ENCODE assay signal across 10 cellular contexts in the genomic region with DNA sequence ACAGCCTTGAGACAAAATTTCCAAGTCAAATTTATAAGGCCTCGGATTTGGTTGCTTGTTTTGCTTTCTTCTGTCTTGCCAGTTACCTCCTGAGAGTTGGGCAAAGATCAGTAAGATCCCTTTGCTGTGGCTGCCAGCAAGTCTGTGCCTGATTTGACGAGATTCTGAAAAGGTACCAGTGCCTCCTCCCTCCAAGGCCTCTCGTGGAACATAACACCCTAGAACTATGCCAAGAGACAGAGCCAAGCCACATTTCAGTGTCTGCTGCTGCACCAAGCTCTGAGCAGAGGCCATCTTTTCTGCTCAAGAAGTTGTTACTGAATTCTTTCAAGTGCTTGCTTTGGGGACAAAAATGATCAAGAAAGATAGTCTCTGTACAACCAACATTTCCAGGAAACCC.
DNase-seq lines count a peak whose midpoint lies in the region; ATAC-seq, FAIRE-seq and TF ChIP-seq lines count a peak whose summit lies in the region.
"Had no signal": no experiment of that assay in that cellular context is flagged by ENCODE, and none has a peak within 500 bp of the region (broad histone marks: within the 10 kb centered on the region; RNA-seq: fewer than 3 reads in every experiment).

No MANE protein-coding gene starts in this region.

- H3K4me3 Mint-ChIP-seq in CD4-positive, alpha-beta T cell = peak overlapping the region; percentile 47
- no peak overlapping the region for H3K4me3 Mint-ChIP-seq in mesothelial cell of epicardium

- H3K18ac ChIP-seq in trophoblast cell (ENCODE audit: low read length) = no peak overlapping the region

- H2BK12ac ChIP-seq in trophoblast cell (ENCODE audit: low read length) = no peak overlapping the region

- peak; percentile 73 for ATAC-seq in CD4-positive, alpha-beta T cell (ENCODE audit: poor library complexity)
- peak; percentile 75 for ATAC-seq in gastroesophageal sphincter
- no peak for ATAC-seq in HG02642 (IDR thresholded peaks at IDR 0.05; ENCODE audit: poor library complexity, unreplicated experiment)

- H3K36me3 Mint-ChIP-seq in CD4-positive, alpha-beta T cell (ENCODE audit: low read depth) = peaks cover 3% of the 10 kb centered on the region
- peaks cover 3% of the 10 kb centered on the region for H3K36me3 Mint-ChIP-seq in mesothelial cell of epicardium

- no peak for TF ChIP-seq POLR2A in gastroesophageal sphincter (IDR thresholded peaks at IDR 0.05)

- H4K20me1 ChIP-seq in OCI-LY3 (ENCODE audit: insufficient read depth, low read length) = no peaks in the 10 kb centered on the region

- no peak overlapping the region for H3K27ac ChIP-seq in CD4-positive, alpha-beta T cell (ENCODE audit: low read depth, low read length)
- H3K27ac ChIP-seq in OCI-LY3 (ENCODE audit: low read length) (0 out of 2 replicates have a peak overlapping the region, but pooled peaks have one; percentile 19), gastroesophageal sphincter (peak overlapping the region; percentile 70 to 78 (median 74)), trophoblast cell (ENCODE audit: low read depth, low read length) (no peak overlapping the region)
- H3K27ac ChIP-seq: body of pancreas had no signal

- no peak overlapping the region for H4K8ac ChIP-seq in trophoblast cell (ENCODE audit: low read depth, low read length)

- H3K27ac Mint-ChIP-seq in CD4-positive, alpha-beta T cell = no peak overlapping the region
- no peak overlapping the region for H3K27ac Mint-ChIP-seq in mesothelial cell of epicardium
- H3K27ac Mint-ChIP-seq: CD4-positive, alpha-beta memory T cell had no signal

- H2BK5ac ChIP-seq in trophoblast cell (ENCODE audit: low read depth, low read length, poor library complexity) = no peak overlapping the region

- peak in 1 of 10 experiments; percentile 31 for DNase-seq in CD4-positive, alpha-beta T cell
- DNase-seq in trophoblast cell (no peak), mesothelial cell of epicardium (ENCODE audit: low spot score in 2 of 2, unreplicated experiment in 2 of 2) (no peak), RCC 7860 (ENCODE audit: low spot score) (no peak), KG1 (lab: John Stamatoyannopoulos, UW) (no peak)

- peaks cover 19% of the 10 kb centered on the region for H3K4me1 Mint-ChIP-seq in CD4-positive, alpha-beta T cell (ENCODE audit: low read depth)
- peaks cover 11% of the 10 kb centered on the region for H3K4me1 Mint-ChIP-seq in mesothelial cell of epicardium

- no peaks in the 10 kb centered on the region for H3K9me3 ChIP-seq in CD4-positive, alpha-beta T cell (ENCODE audit: control insufficient read depth, low read length)
- no peaks in the 10 kb centered on the region for H3K9me3 ChIP-seq in OCI-LY3 (ENCODE audit: insufficient read depth, low read length)
- H3K9me3 ChIP-seq in gastroesophageal sphincter = no peaks in the 10 kb centered on the region
- H3K9me3 ChIP-seq in trophoblast cell (ENCODE audit: insufficient read depth, low read depth, low read length) = no peaks in the 10 kb centered on the region
- H3K9me3 ChIP-seq: body of pancreas had no signal

- no peak overlapping the region for H3K14ac ChIP-seq in trophoblast cell (ENCODE audit: low read length)

- H3K4me3 ChIP-seq in OCI-LY3 (ENCODE audit: low read length) = peak overlapping the region; percentile 66
- peak overlapping the region; percentile 20 to 27 for H3K4me3 ChIP-seq in gastroesophageal sphincter
- no peak overlapping the region for H3K4me3 ChIP-seq in trophoblast cell (ENCODE audit: low read depth, low read length)
- H3K4me3 ChIP-seq: body of pancreas had no signal

- H3K4me2 ChIP-seq in OCI-LY3 (ENCODE audit: low read length) (peak overlapping the region; percentile 92), trophoblast cell (ENCODE audit: low read length) (no peak overlapping the region)

- no peaks in the 10 kb centered on the region for H3K27me3 ChIP-seq in CD4-positive, alpha-beta T cell (ENCODE audit: control insufficient read depth, insufficient read depth, low read length)
- no peaks in the 10 kb centered on the region for H3K27me3 ChIP-seq in OCI-LY3 (ENCODE audit: low read depth, low read length)
- no peaks in the 10 kb centered on the region for H3K27me3 ChIP-seq in gastroesophageal sphincter
- no peaks in the 10 kb centered on the region for H3K27me3 ChIP-seq in trophoblast cell (ENCODE audit: insufficient read depth, low read length)
- H3K27me3 ChIP-seq: body of pancreas had no signal

- H3K23ac ChIP-seq in trophoblast cell (ENCODE audit: low read length) = no peak overlapping the region

- H2BK120ac ChIP-seq in trophoblast cell (ENCODE audit: insufficient read depth, low read length, poor library complexity) = no peak overlapping the region

- H3K36me3 ChIP-seq in OCI-LY3 (replicated peaks; ENCODE audit: low read depth, low read length) (peaks cover 3% of the 10 kb centered on the region), gastroesophageal sphincter (no peaks in the 10 kb centered on the region), trophoblast cell (ENCODE audit: control insufficient read depth in 1 of 2, insufficient read depth in 2 of 2, low read length in 2 of 2) (no peaks in the 10 kb centered on the region)

- WGBS in gastroesophageal sphincter (ENCODE audit: low coverage in 1 of 2), 2 donors = 17 to 19% methylated on average over 3 of the region's 3 CpGs
- WGBS in trophoblast cell (ENCODE audit: extremely low coverage, insufficient coverage, insufficient read length) = no CpG with 5 or more reads among the region's 3 CpGs

- intact Hi-C loops in CD4-positive, alpha-beta T cell (cut with DNase I, micrococcal nuclease) = loop anchor here (1.0 to 10.0 kb wide), 5 partner anchors 235 to 527 kb away; no protein-coding TSS in a partner anchor

- H3K4me1 ChIP-seq in OCI-LY3 (ENCODE audit: low read length) (peaks cover 47% of the 10 kb centered on the region), gastroesophageal sphincter (peaks cover 5 to 24% (median 9%) of the 10 kb centered on the region in 3 donors), trophoblast cell (ENCODE audit: control insufficient read depth in 1 of 2, insufficient read depth in 2 of 2, low read length in 2 of 2) (peaks cover 0 to 2% of the 10 kb centered on the region in 2 experiments)

- H2AK5ac ChIP-seq in trophoblast cell (ENCODE audit: low read length) = no peak overlapping the region

- H4K91ac ChIP-seq in trophoblast cell (ENCODE audit: low read depth, low read length) = peak overlapping the region; percentile 12

- H4K12ac ChIP-seq in trophoblast cell (ENCODE audit: low read depth, low read length) = no peak overlapping the region

- H3K79me2 ChIP-seq in OCI-LY3 (ENCODE audit: low read length) (no peaks in the 10 kb centered on the region), trophoblast cell (ENCODE audit: control insufficient read depth, insufficient read depth, low read length, poor library complexity) (no peaks in the 10 kb centered on the region)

- TF ChIP-seq EP300 in gastroesophageal sphincter (IDR thresholded peaks at IDR 0.05) = no peak

- no peak for FAIRE-seq in RCC 7860 (lab: Jason Lieb, UNC)

- CTCF ChIA-PET in CD4-positive, alpha-beta T cell (lab: Charles Lee) = no interaction called here

- no peaks in the 10 kb centered on the region for H3K27me3 Mint-ChIP-seq in CD4-positive, alpha-beta T cell
- no peaks in the 10 kb centered on the region for H3K27me3 Mint-ChIP-seq in mesothelial cell of epicardium (ENCODE audit: low read depth)
- H3K27me3 Mint-ChIP-seq: CD4-positive, alpha-beta memory T cell had no signal

- H3K4ac ChIP-seq in trophoblast cell (ENCODE audit: low read depth, low read length) = no peak overlapping the region

- no peaks in the 10 kb centered on the region for H3K9me3 Mint-ChIP-seq in CD4-positive, alpha-beta T cell
- peaks cover 3% of the 10 kb centered on the region for H3K9me3 Mint-ChIP-seq in mesothelial cell of epicardium

- H3K9ac ChIP-seq in OCI-LY3 (ENCODE audit: low read length) (peak overlapping the region; percentile 57), trophoblast cell (ENCODE audit: low read length) (no peak overlapping the region)

- peak overlapping the region; percentile 67 for H2AFZ ChIP-seq in OCI-LY3 (ENCODE audit: low read depth, low read length)
- H2AFZ ChIP-seq in trophoblast cell (ENCODE audit: insufficient read depth, low read length, poor library complexity) = no peak overlapping the region

- TF ChIP-seq CTCF in CD4-positive, alpha-beta T cell (IDR thresholded peaks at IDR 0.05) = no peak
- TF ChIP-seq CTCF in OCI-LY3 (IDR thresholded peaks at IDR 0.05; ENCODE audit: low read depth, low read length) = no peak
- no peak for TF ChIP-seq CTCF in gastroesophageal sphincter (IDR thresholded peaks at IDR 0.05)
- TF ChIP-seq CTCF in mesothelial cell of epicardium (IDR thresholded peaks at IDR 0.05; ENCODE audit: unreplicated experiment) = no peak

- POLR2A ChIA-PET in CD4-positive, alpha-beta T cell (lab: Charles Lee) = interaction anchor here (1.5 kb wide), 1 partner anchor 237 kb away, joined by 6 read pairs; no protein-coding TSS in a partner anchor

- H3K79me1 ChIP-seq in trophoblast cell (ENCODE audit: low read length) = no peaks in the 10 kb centered on the region

Comparison
In these comparisons a context has a peak if more than half of its experiments do, and no peak if none do; other contexts are left out.
1. H3K27ac ChIP-seq: peak in OCI-LY3 (single experiment) and gastroesophageal sphincter (4 of 4); none in CD4-positive, alpha-beta T cell (single experiment) and trophoblast cell (single experiment).